In the genomic region with DNA sequence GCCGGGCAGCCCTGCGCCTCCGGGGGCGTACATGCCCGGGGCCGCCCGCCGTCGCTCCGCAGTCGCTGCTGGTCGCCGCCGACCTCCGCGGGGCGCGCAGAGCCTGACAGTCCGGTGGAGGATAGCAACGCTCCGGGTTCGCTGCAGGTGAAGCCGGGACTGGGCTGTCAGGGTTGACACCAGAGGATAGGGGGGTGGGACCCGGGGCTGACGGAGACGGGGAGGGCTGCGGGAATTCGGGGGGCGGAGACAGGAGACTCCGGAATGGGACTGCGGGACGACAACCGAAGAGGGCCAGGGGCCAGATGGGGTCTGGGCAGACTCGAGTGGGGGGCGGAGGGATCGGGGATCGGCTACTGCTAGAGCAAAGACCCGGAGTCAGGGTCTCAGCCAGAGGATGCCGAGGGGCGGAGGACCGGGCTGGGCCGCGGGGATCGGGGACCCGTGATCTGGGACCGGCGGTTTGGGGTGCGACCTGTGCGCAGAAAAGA, we compare ENCODE assay signal across 8 cellular contexts. TPM values are rescaled to one million over a fixed set of nuclear protein-coding genes. Genes with fewer than 3 reads are reported as not detected.
DNase-seq lines count a peak whose midpoint lies in the region; ATAC-seq, FAIRE-seq and TF ChIP-seq lines count a peak whose summit lies in the region.

No MANE protein-coding gene starts in this region.

- H3K79me2 ChIP-seq in mammary epithelial cell (ENCODE audit: insufficient read depth, low read length) (peaks cover 84% of the 10 kb centered on the region), keratinocyte (ENCODE audit: control insufficient read depth, insufficient read depth, low read length) (peaks cover 57% of the 10 kb centered on the region)

- TF ChIP-seq CTCF in mammary epithelial cell (conservative IDR thresholded peaks at IDR 0.05 in 1 of 2, IDR thresholded peaks at IDR 0.05 in 1 of 2; ENCODE audit: extremely low read depth in 1 of 2, insufficient read depth in 1 of 2, low read depth in 1 of 2, low read length in 2 of 2): no peak
- no peak for TF ChIP-seq CTCF in keratinocyte (optimal IDR thresholded peaks at IDR 0.05 in 1 of 3, IDR thresholded peaks at IDR 0.05 in 1 of 3, conservative IDR thresholded peaks at IDR 0.05 in 1 of 3; ENCODE audit: extremely low read depth in 1 of 3, insufficient read depth in 2 of 3, low read length in 3 of 3)

- ATAC-seq in HG02973 (IDR thresholded peaks at IDR 0.05; ENCODE audit: unreplicated experiment): peak; percentile 10
- no peak for ATAC-seq in HG03469 (IDR thresholded peaks at IDR 0.05; ENCODE audit: unreplicated experiment)

- H3K4me1 ChIP-seq in mammary epithelial cell (ENCODE audit: insufficient read depth, low read length) (peaks cover 36% of the 10 kb centered on the region), keratinocyte (ENCODE audit: control insufficient read depth, extremely low read depth, insufficient read depth, low read length) (peaks cover 33% of the 10 kb centered on the region)

- no peak for FAIRE-seq in keratinocyte (lab: Jason Lieb, UNC)

- no peak overlapping the region for H3K27ac ChIP-seq in SK-N-MC
- H3K27ac ChIP-seq in mammary epithelial cell (ENCODE audit: insufficient read depth, low read depth, low read length): peak overlapping the region; percentile 76
- peak overlapping the region; percentile 61 for H3K27ac ChIP-seq in keratinocyte (ENCODE audit: control insufficient read depth, insufficient read depth, low read length)

- in situ Hi-C loops in mammary epithelial cell (cut with MboI; ENCODE audit: low sequenced_read_pairs in 2 of 2): loop anchor here in 1 of 2 donors (25.0 kb wide), 1 partner anchor 253 kb away; no protein-coding TSS in a partner anchor

- DNase-seq in NCI-H82 (lab: John Stamatoyannopoulos, UW) (peak; percentile 77), NCI-H82 treated with DMSO at 0.1 percent for 48 hours (lab: John Stamatoyannopoulos, UW; ENCODE audit: unreplicated experiment) (no peak), SK-N-MC (ENCODE audit: low read depth, low spot score) (no peak), mammary epithelial cell (peak; percentile 32), keratinocyte (ENCODE audit: low read depth, low spot score) (no peak)
- peak; percentile 13 for DNase-seq in stimulated activated CD8-positive, alpha-beta memory T cell treated with anti-CD3 and anti-CD28 coated beads, Interleukin-15, amount 100 ng/mL, for 48 hours (ENCODE audit: low read depth in 2 of 2)

- intact Hi-C loops in mammary epithelial cell (cut with micrococcal nuclease): no loop called here

- peaks cover 3% of the 10 kb centered on the region for H4K20me1 ChIP-seq in mammary epithelial cell (ENCODE audit: insufficient read depth, low read length)
- peaks cover 3% of the 10 kb centered on the region for H4K20me1 ChIP-seq in keratinocyte (ENCODE audit: control insufficient read depth, extremely low read depth, insufficient read depth, low read length)

- WGBS in mammary epithelial cell (ENCODE audit: low coverage, missing lambda C conversion rate): no CpG with 5 or more reads among the region's 49 CpGs

- H3K9me3 ChIP-seq in SK-N-MC (ENCODE audit: low read depth, low read length): no peaks in the 10 kb centered on the region
- H3K9me3 ChIP-seq in mammary epithelial cell (replicated peaks; ENCODE audit: insufficient read depth, low read length): no peaks in the 10 kb centered on the region
- H3K9me3 ChIP-seq in keratinocyte (ENCODE audit: control insufficient read depth, low read depth, low read length): no peaks in the 10 kb centered on the region

- peak overlapping the region; percentile 85 for H3K9ac ChIP-seq in SK-N-MC (ENCODE audit: insufficient read length)
- peak overlapping the region; percentile 59 for H3K9ac ChIP-seq in mammary epithelial cell (ENCODE audit: insufficient read depth, low read length)
- H3K9ac ChIP-seq in keratinocyte (ENCODE audit: control insufficient read depth, extremely low read depth, insufficient read depth, low read length): peak overlapping the region; percentile 85

- peak overlapping the region; percentile 94 for H2AFZ ChIP-seq in mammary epithelial cell (ENCODE audit: low read depth, low read length)
- peak overlapping the region; percentile 91 for H2AFZ ChIP-seq in keratinocyte (ENCODE audit: control insufficient read depth, low read length)

- dilution Hi-C loops in mammary epithelial cell (cut with HindIII; ENCODE audit: low sequenced_read_pairs): loop anchor here (5.0 kb wide), 1 partner anchor 73 kb away; no protein-coding TSS in a partner anchor
- dilution Hi-C loops in keratinocyte (cut with MboI; ENCODE audit: extremely low pct_ligation_motif_present, low sequenced_read_pairs): no loop called here

- H3K4me2 ChIP-seq in mammary epithelial cell (ENCODE audit: insufficient read depth, low read depth, low read length) (peak overlapping the region; percentile 98), keratinocyte (ENCODE audit: control insufficient read depth, extremely low read depth, insufficient read depth, low read depth, low read length) (peak overlapping the region; percentile 58)

- peak overlapping the region; percentile 96 for H3K4me3 ChIP-seq in SK-N-MC
- peak overlapping the region; percentile 93 to 96 (median 96) for H3K4me3 ChIP-seq in mammary epithelial cell (replicated peaks in 1 of 3; ENCODE audit: insufficient read depth in 1 of 3, low read depth in 2 of 3, low read length in 3 of 3)
- H3K4me3 ChIP-seq in keratinocyte (ENCODE audit: control insufficient read depth in 2 of 3, extremely low read depth in 1 of 3, insufficient read depth in 2 of 3, low read depth in 1 of 3, low read length in 3 of 3): peak overlapping the region; percentile 41 to 97 (median 90)

- H3K27me3 ChIP-seq in mammary epithelial cell (ENCODE audit: insufficient read depth, low read length) (no peaks in the 10 kb centered on the region), keratinocyte (ENCODE audit: control insufficient read depth, extremely low read depth, insufficient read depth, low read length) (no peaks in the 10 kb centered on the region)

- CTCF ChIA-PET in mammary epithelial cell (lab: Charles Lee; ENCODE audit: low non-redundant PET): no interaction called here

- TSS peak; percentile 40 for BruUV-seq in mammary epithelial cell (replicated peaks; lab: Mats Ljungman, UMichigan)

- H3K9me1 ChIP-seq in keratinocyte (ENCODE audit: control insufficient read depth, extremely low read depth, insufficient read depth, low read length): peaks cover 5% of the 10 kb centered on the region

- H3K36me3 ChIP-seq in SK-N-MC (ENCODE audit: insufficient read depth, low read length) (peaks cover 20% of the 10 kb centered on the region), mammary epithelial cell (ENCODE audit: insufficient read depth, low read length) (peaks cover 11% of the 10 kb centered on the region), keratinocyte (ENCODE audit: control insufficient read depth in 2 of 2, extremely low read depth in 1 of 2, insufficient read depth in 2 of 2, low read length in 2 of 2) (peaks cover 18 to 20% of the 10 kb centered on the region in 2 experiments)

RNA-seq across cellular contexts. Expression of gene TMEM127, which starts 0.4 kb away (rescaled TPM):
- 10 to 100 TPM; 39.9 to 43.8 TPM for total RNA-seq in mammary epithelial cell
- polyA plus RNA-seq in mammary epithelial cell: 47.6 TPM
- 36.5 TPM for polyA minus RNA-seq in mammary epithelial cell
- 30.8 to 45.6 TPM (median 35.8 TPM) in 3 replicates for polyA plus RNA-seq in keratinocyte
- 26.4 TPM for polyA plus RNA-seq in keratinocyte (2011; ENCODE audit: low read depth)
- polyA plus RNA-seq in keratinocyte (2011; cell fraction: cytosol; rRNA removed): 35.0 and 37.6 TPM in 2 replicates
- polyA plus RNA-seq in keratinocyte (2011; cell fraction: nucleus; rRNA removed): 52.9 and 61.3 TPM in 2 replicates
- polyA plus RNA-seq in keratinocyte (2012; ENCODE audit: low replicate concordance): 23.9 and 31.5 TPM in 2 replicates
- 65.0 to 153 TPM (median 74.8 TPM) in 3 replicates for polyA minus RNA-seq in keratinocyte
- polyA minus RNA-seq in keratinocyte (2011; cell fraction: cytosol; rRNA and poly(A)+ RNA removed): 25.7 TPM
- 40.5 and 54.1 TPM in 2 replicates for polyA minus RNA-seq in keratinocyte (2011; cell fraction: nucleus; rRNA and poly(A)+ RNA removed)

RNA-seq across cellular contexts. Expression of gene CIAO1, which starts 0.6 kb away (rescaled TPM):
- 10 to 100 TPM; 64.5 to 93.9 TPM for total RNA-seq in mammary epithelial cell
- 92.4 TPM for polyA plus RNA-seq in mammary epithelial cell
- polyA minus RNA-seq in mammary epithelial cell: 108 TPM
- 67.4 to 90.9 TPM (median 76.9 TPM) in 3 replicates for polyA plus RNA-seq in keratinocyte
- polyA plus RNA-seq in keratinocyte (2011; ENCODE audit: low read depth): 27.9 TPM
- 68.9 and 77.2 TPM in 2 replicates for polyA plus RNA-seq in keratinocyte (2011; cell fraction: cytosol; rRNA removed)
- polyA plus RNA-seq in keratinocyte (2011; cell fraction: nucleus; rRNA removed): 90.0 and 99.6 TPM in 2 replicates
- 45.4 and 51.1 TPM in 2 replicates for polyA plus RNA-seq in keratinocyte (2012; ENCODE audit: low replicate concordance)
- polyA minus RNA-seq in keratinocyte: 86.5 to 115 TPM (median 105 TPM) in 3 replicates
- 73.5 TPM for polyA minus RNA-seq in keratinocyte (2011; cell fraction: cytosol; rRNA and poly(A)+ RNA removed)
- 55.8 and 65.5 TPM in 2 replicates for polyA minus RNA-seq in keratinocyte (2011; cell fraction: nucleus; rRNA and poly(A)+ RNA removed)

RNA-seq across cellular contexts. Expression of gene SNRNP200, which starts 40.0 kb away (rescaled TPM):
- 10 to 100 TPM; 45.5 to 93.8 TPM for total RNA-seq in mammary epithelial cell
- polyA plus RNA-seq in mammary epithelial cell: 108 TPM
- 191 TPM for polyA minus RNA-seq in mammary epithelial cell
- polyA plus RNA-seq in keratinocyte: 78.4 to 97.5 TPM (median 79.4 TPM) in 3 replicates
- 95.0 TPM for polyA plus RNA-seq in keratinocyte (2011; ENCODE audit: low read depth)
- polyA plus RNA-seq in keratinocyte (2011; cell fraction: cytosol; rRNA removed): 57.6 and 67.6 TPM in 2 replicates
- 216 and 245 TPM in 2 replicates for polyA plus RNA-seq in keratinocyte (2011; cell fraction: nucleus; rRNA removed)
- 55.1 and 79.8 TPM in 2 replicates for polyA plus RNA-seq in keratinocyte (2012; ENCODE audit: low replicate concordance)
- 202 to 276 TPM (median 227 TPM) in 3 replicates for polyA minus RNA-seq in keratinocyte
- polyA minus RNA-seq in keratinocyte (2011; cell fraction: cytosol; rRNA and poly(A)+ RNA removed): 68.7 TPM
- polyA minus RNA-seq in keratinocyte (2011; cell fraction: nucleus; rRNA and poly(A)+ RNA removed): 131 and 182 TPM in 2 replicates

RNA-seq across cellular contexts. Expression of gene STARD7, which starts 56.8 kb away (rescaled TPM):
- total RNA-seq in mammary epithelial cell: 100 to 1,000 TPM in 1 of 2 donors, 10 to 100 TPM in 1; 96.7 to 241 TPM
- 65.8 TPM for polyA plus RNA-seq in mammary epithelial cell
- 90.8 TPM for polyA minus RNA-seq in mammary epithelial cell
- polyA plus RNA-seq in keratinocyte: 44.8 to 84.6 TPM (median 73.4 TPM) in 3 replicates
- polyA plus RNA-seq in keratinocyte (2011; ENCODE audit: low read depth): 29.8 TPM
- polyA plus RNA-seq in keratinocyte (2011; cell fraction: cytosol; rRNA removed): 55.3 and 75.9 TPM in 2 replicates
- 50.8 and 61.7 TPM in 2 replicates for polyA plus RNA-seq in keratinocyte (2011; cell fraction: nucleus; rRNA removed)
- 36.6 and 67.5 TPM in 2 replicates for polyA plus RNA-seq in keratinocyte (2012; ENCODE audit: low replicate concordance)
- polyA minus RNA-seq in keratinocyte: 35.4 to 80.6 TPM (median 49.0 TPM) in 3 replicates
- polyA minus RNA-seq in keratinocyte (2011; cell fraction: cytosol; rRNA and poly(A)+ RNA removed): 69.3 TPM
- 38.5 and 64.8 TPM in 2 replicates for polyA minus RNA-seq in keratinocyte (2011; cell fraction: nucleus; rRNA and poly(A)+ RNA removed)

RNA-seq across cellular contexts. Expression of gene ITPRIPL1, which starts 59.7 kb away (rescaled TPM):
- 1 to 10 TPM in 1 of 2 donors, under 1 TPM in 1; 0.28 to 1.3 TPM for total RNA-seq in mammary epithelial cell
- polyA plus RNA-seq in mammary epithelial cell (0.17 TPM), keratinocyte (0.28 to 0.66 TPM (median 0.58 TPM) in 3 replicates)
- polyA minus RNA-seq in mammary epithelial cell (not detected), keratinocyte (0.20 to 0.79 TPM (median 0.26 TPM) in 3 replicates)
- polyA plus RNA-seq in keratinocyte (2011; ENCODE audit: low read depth): not detected
- polyA plus RNA-seq in keratinocyte (2011; cell fraction: cytosol; rRNA removed): 0.10 and 0.11 TPM in 2 replicates
- 0.39 and 0.49 TPM in 2 replicates for polyA plus RNA-seq in keratinocyte (2011; cell fraction: nucleus; rRNA removed)
- polyA plus RNA-seq in keratinocyte (2012; ENCODE audit: low replicate concordance): 0.07 and 0.72 TPM in 2 replicates
- not detected for polyA minus RNA-seq in keratinocyte (2011; cell fraction: cytosol; rRNA and poly(A)+ RNA removed)
- polyA minus RNA-seq in keratinocyte (2011; cell fraction: nucleus; rRNA and poly(A)+ RNA removed): not detected in 2 replicates

Comparison
In these comparisons a context has a peak if more than half of its experiments do, and no peak if none do; other contexts are left out.
1. DNase-seq: peak in NCI-H82 (single experiment), mammary epithelial cell (single experiment) and stimulated activated CD8-positive, alpha-beta memory T cell treated with anti-CD3 and anti-CD28 coated beads, Interleukin-15, amount 100 ng/mL, for 48 hours (2 of 2); none in NCI-H82 treated with DMSO at 0.1 percent for 48 hours (single experiment), SK-N-MC (single experiment) and keratinocyte (single experiment).
2. Peak in every context shown above with its lines, with median percentiles within 50 percentile points of each other: H3K4me3 ChIP-seq and H3K9ac ChIP-seq.